Comparison of ENCODE assay signal across 16 cellular contexts in genomic region chr7:157670490-157671357, GRCh38.
DNase-seq lines count a peak whose midpoint lies in the region; ATAC-seq and TF ChIP-seq lines count a peak whose summit lies in the region.
"Had no signal": no experiment of that assay in that cellular context is flagged by ENCODE, and none has a peak within 500 bp of the region (broad histone marks: within the 10 kb centered on the region; RNA-seq: fewer than 3 reads in every experiment).

No MANE protein-coding gene starts in this region.

- H3K27me3 ChIP-seq in HCT116 (ENCODE audit: insufficient read depth, low read length) (no peaks in the 10 kb centered on the region), neural progenitor cell (peaks cover 48% of the 10 kb centered on the region)

- H3K9me2 ChIP-seq in HCT116 (ENCODE audit: insufficient read depth) = no peaks in the 10 kb centered on the region

- POLR2A ChIA-PET in HCT116 (lab: Charles Lee) = no interaction called here

- DNase-seq in CD14-positive monocyte (ENCODE audit: low spot score) = peak; percentile 36
- no peak for DNase-seq in HCT116 (ENCODE audit: low read depth, low spot score)
- no peak for DNase-seq in neural progenitor cell (ENCODE audit: low spot score)
- no peak for DNase-seq in cerebellar nuclear complex (lab: John Stamatoyannopoulos, UW)
- no peak for DNase-seq in osteocyte (ENCODE audit: extremely low spot score, unreplicated experiment)
- DNase-seq in NCI-H1694 treated with DMSO at 0.1 percent for 48 hours (lab: John Stamatoyannopoulos, UW) = no peak
- DNase-seq: activated CD4-positive, alpha-beta T cell treated with anti-CD3 and anti-CD28 coated beads, Interleukin-2, amount 50 U/mL, for 1 hour; activated T-cell treated with anti-CD3 and anti-CD28 coated beads for 4 hours; gastrocnemius medialis; GM23248; NCI-H2171; T1000 had no signal

- no peaks in the 10 kb centered on the region for H3K36me3 ChIP-seq in HCT116 (ENCODE audit: control insufficient read depth in 1 of 2, insufficient read depth in 2 of 2, low read length in 2 of 2)
- no peaks in the 10 kb centered on the region for H3K36me3 ChIP-seq in neural progenitor cell
- H3K36me3 ChIP-seq: gastrocnemius medialis had no signal

- CTCF ChIA-PET in HCT116 (lab: Charles Lee) = no interaction called here

- peak overlapping the region; percentile 48 for H3K4me2 ChIP-seq in HCT116 (ENCODE audit: low read length)
- peak overlapping the region; percentile 59 for H3K4me2 ChIP-seq in neural progenitor cell

- no peaks in the 10 kb centered on the region for H3K36me3 Mint-ChIP-seq in CD14-positive monocyte
- H3K36me3 Mint-ChIP-seq in neural progenitor cell = peaks cover 31% of the 10 kb centered on the region
- no peaks in the 10 kb centered on the region for H3K36me3 Mint-ChIP-seq in osteocyte (ENCODE audit: unreplicated experiment)

- H3K4me3 ChIP-seq in HCT116 (replicated peaks in 1 of 2; ENCODE audit: low read depth in 1 of 2, low read length in 2 of 2) (no peak overlapping the region), neural progenitor cell (no peak overlapping the region)
- H3K4me3 ChIP-seq: gastrocnemius medialis, GM23248 had no signal

- H3K9me3 ChIP-seq in HCT116 (ENCODE audit: control insufficient read depth in 1 of 2, insufficient read depth in 1 of 2, low read depth in 1 of 2, low read length in 2 of 2) (no peaks in the 10 kb centered on the region), neural progenitor cell (ENCODE audit: low read depth) (no peaks in the 10 kb centered on the region)
- H3K9me3 ChIP-seq: gastrocnemius medialis had no signal

- H3F3A ChIP-seq in neural progenitor cell (ENCODE audit: low read depth) = peaks cover 14% of the 10 kb centered on the region

- no peak overlapping the region for H3K27ac ChIP-seq in HCT116 (ENCODE audit: low read depth, low read length)
- H3K27ac ChIP-seq in neural progenitor cell = no peak overlapping the region
- H3K27ac ChIP-seq: gastrocnemius medialis, GM23248 had no signal

- no peak for TF ChIP-seq RAD21 in HCT116 (IDR thresholded peaks at IDR 0.05; ENCODE audit: low read depth)

- H3K9me3 Mint-ChIP-seq in CD14-positive monocyte (no peaks in the 10 kb centered on the region), neural progenitor cell (no peaks in the 10 kb centered on the region), osteocyte (ENCODE audit: unreplicated experiment) (no peaks in the 10 kb centered on the region)
- H3K9me3 Mint-ChIP-seq: CD4-positive, alpha-beta T cell; central memory CD8-positive, alpha-beta T cell; naive thymus-derived CD8-positive, alpha-beta T cell had no signal

- BruUV-seq in HCT116 (replicated peaks; lab: Mats Ljungman, UMichigan) = no TSS peak

- H2AFZ ChIP-seq in HCT116 (ENCODE audit: low read depth, low read length, poor library complexity, severe bottlenecking) (no peak overlapping the region), neural progenitor cell (replicated peaks) (no peak overlapping the region)
- H2AFZ ChIP-seq: GM23248 had no signal

- H3K4me3 Mint-ChIP-seq in CD14-positive monocyte (no peak overlapping the region), neural progenitor cell (peak overlapping the region; percentile 69), osteocyte (ENCODE audit: unreplicated experiment) (no peak overlapping the region)
- H3K4me3 Mint-ChIP-seq: CD4-positive, alpha-beta T cell; central memory CD8-positive, alpha-beta T cell had no signal

- H3K4me1 Mint-ChIP-seq in CD14-positive monocyte = peaks cover 8% of the 10 kb centered on the region
- H3K4me1 Mint-ChIP-seq in neural progenitor cell = peaks cover 76% of the 10 kb centered on the region
- peaks cover 8% of the 10 kb centered on the region for H3K4me1 Mint-ChIP-seq in osteocyte (ENCODE audit: unreplicated experiment)

- H4K20me1 ChIP-seq in HCT116 (ENCODE audit: insufficient read depth) = no peaks in the 10 kb centered on the region
- peaks cover 9% of the 10 kb centered on the region for H4K20me1 ChIP-seq in neural progenitor cell (ENCODE audit: low read depth)

- ATAC-seq in HCT116 = peak; percentile 64
- peak; percentile 59 for ATAC-seq in SK-N-SH treated with all-trans-retinoic acid at 6 μM for 48 hours
- ATAC-seq: gastrocnemius medialis had no signal

- RAD21 ChIA-PET in HCT116 (lab: Charles Lee; ENCODE audit: low non-redundant PET in 1 of 2, low total read pairs in 2 of 2, uncharacterized antibody in 2 of 2, unreplicated experiment in 2 of 2) = no interaction called here

- intact Hi-C loops in CD14-positive monocyte (cut with micrococcal nuclease) = no loop called here
- intact Hi-C loops in HCT116 (cut with micrococcal nuclease) = no loop called here

- H3K27me3 Mint-ChIP-seq in CD14-positive monocyte (ENCODE audit: low read depth in 3 of 3) (peaks cover 7 to 15% (median 13%) of the 10 kb centered on the region in 3 donors), neural progenitor cell (ENCODE audit: insufficient read depth, low read depth) (peaks cover 6% of the 10 kb centered on the region), osteocyte (ENCODE audit: unreplicated experiment) (peaks cover 21% of the 10 kb centered on the region)

- TF ChIP-seq CTCF in CD14-positive monocyte (IDR thresholded peaks at IDR 0.05) (no peak), HCT116 (IDR thresholded peaks at IDR 0.05 in 2 of 3, conservative IDR thresholded peaks at IDR 0.05 in 1 of 3; ENCODE audit: borderline replicate concordance in 1 of 3, insufficient read depth in 1 of 3, low read depth in 2 of 3, low read length in 2 of 3) (no peak), neural progenitor cell (IDR thresholded peaks at IDR 0.05) (no peak), osteocyte (IDR thresholded peaks at IDR 0.05) (no peak)

- H3K9ac ChIP-seq in HCT116 (ENCODE audit: low read length) = no peak overlapping the region
- no peak overlapping the region for H3K9ac ChIP-seq in neural progenitor cell
- H3K9ac ChIP-seq: GM23248 had no signal

- 0 out of 2 replicates have a peak, but pooled peaks cover 5% of the 10 kb centered on the region for H3K79me2 ChIP-seq in HCT116 (ENCODE audit: insufficient read depth, low read length)
- no peaks in the 10 kb centered on the region for H3K79me2 ChIP-seq in neural progenitor cell (ENCODE audit: low read depth)

- H3K27ac Mint-ChIP-seq in CD14-positive monocyte (peak overlapping the region in 1 of 7 donors; percentile 18), neural progenitor cell (peak overlapping the region; percentile 90), osteocyte (ENCODE audit: unreplicated experiment) (no peak overlapping the region)
- H3K27ac Mint-ChIP-seq: CD4-positive, alpha-beta T cell had no signal

- TF ChIP-seq POLR2A in HCT116 (IDR thresholded peaks at IDR 0.05; ENCODE audit: borderline replicate concordance, extremely low read depth, insufficient read depth, insufficient read length) = no peak

- H3K4me1 ChIP-seq in HCT116 (ENCODE audit: control insufficient read depth in 1 of 2, insufficient read depth in 2 of 2, low read length in 2 of 2) (peaks cover 16 to 24% of the 10 kb centered on the region in 2 experiments), neural progenitor cell (peaks cover 39% of the 10 kb centered on the region)
- H3K4me1 ChIP-seq: gastrocnemius medialis had no signal

TF ChIP-seq in HCT116, 20 proteins besides CTCF, POLR2A, EP300 and RAD21 (continues in another document):
- TF ChIP-seq ZNF274 (IDR thresholded peaks at IDR 0.05; ENCODE audit: low read depth, low read length) = no peak
- peak; percentile 53 for TF ChIP-seq TCF7L2 (IDR thresholded peaks at IDR 0.05; ENCODE audit: borderline replicate concordance, extremely low read depth, insufficient read depth, insufficient read length)
- TF ChIP-seq POLR2AphosphoS5 (IDR thresholded peaks at IDR 0.05; ENCODE audit: low read depth, low read length) = no peak
- peak; percentile 33; the same call in 1 of the 2 replicates for TF ChIP-seq FOSL1 (IDR thresholded peaks at IDR 0.05; ENCODE audit: low read depth)
- TF ChIP-seq ZBTB33 (IDR thresholded peaks at IDR 0.05; ENCODE audit: extremely low read depth, insufficient replicate concordance, low read length) = no peak

TF ChIP-seq in SK-N-SH treated with all-trans-retinoic acid at 6 μM for 48 hours, 23 proteins besides CTCF, POLR2A, EP300 and RAD21:
- no peak for TF ChIP-seq ZNF565 (CRISPR knock-in tag; conservative IDR thresholded peaks at IDR 0.05; ENCODE audit: low read depth)
- no peak for TF ChIP-seq POU6F1 (CRISPR knock-in tag; IDR thresholded peaks at IDR 0.05; ENCODE audit: borderline replicate concordance, low read depth)
